19 cellular contexts compared by ENCODE assay signal in genomic region chr17:56599566-56599965, GRCh38. TPM values are rescaled to one million over a fixed set of nuclear protein-coding genes. Genes with fewer than 3 reads are reported as not detected.
"Had no signal": no experiment of that assay in that cellular context is flagged by ENCODE, and none has a peak within 500 bp of the region (broad histone marks: within the 10 kb centered on the region; RNA-seq: fewer than 3 reads in every experiment).

No MANE protein-coding gene starts in this region.

- ATAC-seq: gastrocnemius medialis, heart right ventricle, natural killer cell, pancreas, right cardiac atrium had no signal

- H3K36me3 Mint-ChIP-seq: natural killer cell, neural progenitor cell had no signal

- DNase-seq: effector memory CD4-positive, alpha-beta T cell; gastrocnemius medialis; heart right ventricle; hypothalamus; kidney glomerular epithelial cell; natural killer cell; nucleus accumbens; pancreas; right cardiac atrium; small intestine; stimulated activated CD4-positive, alpha-beta T cell treated with anti-CD3 and anti-CD28 coated beads, Interleukin-12 subunit alpha, Interleukin-12 subunit beta, amount 100 ng/mL, for 4 hours; tibial artery; upper lobe of left lung; uterus had no signal

- H3K36me3 ChIP-seq: esophagus muscularis mucosa, gastrocnemius medialis, heart right ventricle, neural progenitor cell, pancreas, tibial artery, upper lobe of left lung, uterus had no signal

- H3K9ac ChIP-seq: neural progenitor cell had no signal

- H3K27ac ChIP-seq: esophagus muscularis mucosa, gastrocnemius medialis, heart right ventricle, neural progenitor cell, pancreas, tibial artery, upper lobe of left lung, uterus had no signal

- H3K4me3 Mint-ChIP-seq: natural killer cell; stimulated activated naive CD8-positive, alpha-beta T cell treated with anti-CD3 and anti-CD28 coated beads, Interleukin-15, Interleukin-2, amounts not matched to agents 100 ng/mL and 50 ng/mL, for 24 hours had no signal

- H3K9me3 Mint-ChIP-seq: natural killer cell; neural progenitor cell; stimulated activated naive CD8-positive, alpha-beta T cell treated with anti-CD3 and anti-CD28 coated beads, Interleukin-15, Interleukin-2, amounts not matched to agents 100 ng/mL and 50 ng/mL, for 24 hours had no signal

- H3K27ac Mint-ChIP-seq: natural killer cell; neural progenitor cell; progenitor cell of endocrine pancreas; stimulated activated naive CD8-positive, alpha-beta T cell treated with anti-CD3 and anti-CD28 coated beads, Interleukin-15, Interleukin-2, amounts not matched to agents 100 ng/mL and 50 ng/mL, for 24 hours had no signal

- H3K9me3 ChIP-seq: esophagus muscularis mucosa, gastrocnemius medialis, heart right ventricle, pancreas, tibial artery, upper lobe of left lung, uterus had no signal

- H3K4me3 ChIP-seq: esophagus muscularis mucosa, gastrocnemius medialis, heart right ventricle, neural progenitor cell, pancreas, tibial artery, upper lobe of left lung, uterus had no signal

- H3K4me2 ChIP-seq: neural progenitor cell had no signal

RNA-seq across cellular contexts. Expression of gene NOG, which starts 6.1 kb away (rescaled TPM):
- polyA plus RNA-seq: liver had no signal
